Comparison of ENCODE assay signal across 14 cellular contexts in the genomic region with DNA sequence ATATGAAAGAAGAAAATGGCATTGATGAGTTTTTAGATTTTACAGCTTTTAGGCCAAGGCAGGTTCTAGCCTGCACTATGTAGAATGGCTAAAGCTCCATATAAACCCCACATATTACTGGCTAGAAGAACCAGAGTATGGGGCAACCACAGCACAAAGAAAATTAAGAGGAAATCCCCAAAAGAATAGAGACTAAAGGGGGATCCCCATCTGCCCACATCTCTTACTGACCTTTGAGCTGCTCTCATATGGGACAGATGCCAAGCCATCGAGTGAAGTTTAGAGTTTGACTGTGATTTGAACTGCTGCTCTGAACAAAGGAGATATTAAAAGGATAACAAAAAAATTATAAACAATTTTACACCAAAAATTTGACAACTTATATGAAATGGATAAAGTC.
DNase-seq lines count a peak whose midpoint lies in the region; ATAC-seq, FAIRE-seq and TF ChIP-seq lines count a peak whose summit lies in the region.
"Had no signal": no experiment of that assay in that cellular context is flagged by ENCODE, and none has a peak within 500 bp of the region (broad histone marks: within the 10 kb centered on the region; RNA-seq: fewer than 3 reads in every experiment).

No MANE protein-coding gene starts in this region.

- no peaks in the 10 kb centered on the region for H3K36me3 ChIP-seq in HepG2 (replicated peaks in 1 of 2; ENCODE audit: control insufficient read depth in 1 of 2, insufficient read depth in 2 of 2, low read length in 2 of 2)
- H3K36me3 ChIP-seq: SJCRH30 had no signal

- peak; percentile 10 for DNase-seq in HepG2 (ENCODE audit: low spot score)
- no peak for DNase-seq in SHP77 (lab: John Stamatoyannopoulos, UW)
- DNase-seq in WTC11 (ENCODE audit: low spot score): no peak
- no peak for DNase-seq in NCI-H2081 (lab: John Stamatoyannopoulos, UW)
- DNase-seq: activated CD4-positive, alpha-beta T cell treated with anti-CD3 and anti-CD28 coated beads for 4 hours; GM23248; NCI-H524; retina; SJCRH30 had no signal

- in situ Hi-C loops in HepG2 (cut with HindIII; ENCODE audit: extremely low pct_ligation_motif_present, low pct_unique_long_range_greater_than_20kb): no loop called here

- TF ChIP-seq POLR2A in HepG2 (IDR thresholded peaks at IDR 0.05; ENCODE audit: insufficient read depth in 1 of 2, low read depth in 2 of 2, low read length in 2 of 2): no peak

- ATAC-seq in GM18907 (IDR thresholded peaks at IDR 0.05; ENCODE audit: unreplicated experiment): peak; percentile 95
- ATAC-seq in GM21528 (IDR thresholded peaks at IDR 0.05; ENCODE audit: low FRiP score, unreplicated experiment): peak; percentile 73
- peak; percentile 88 for ATAC-seq in HG03095 (IDR thresholded peaks at IDR 0.05; ENCODE audit: unreplicated experiment)
- ATAC-seq in HepG2: no peak
- ATAC-seq in SK-N-SH treated with all-trans-retinoic acid at 6 μM for 48 hours: no peak
- ATAC-seq in WTC11: no peak

- TF ChIP-seq EP300 in HepG2 (IDR thresholded peaks at IDR 0.05; ENCODE audit: low read depth in 2 of 2, low read length in 2 of 2) (no peak), HepG2 (CRISPR knock-in tag; IDR thresholded peaks at IDR 0.05; ENCODE audit: borderline replicate concordance) (no peak)

- no peak for TF ChIP-seq CTCF in HepG2 (CRISPR knock-in tag; IDR thresholded peaks at IDR 0.05)
- no peak for TF ChIP-seq CTCF in WTC11 (IDR thresholded peaks at IDR 0.05)

- no peaks in the 10 kb centered on the region for H3K27me3 ChIP-seq in HepG2 (ENCODE audit: control insufficient read depth in 1 of 2, insufficient read depth in 2 of 2, low read length in 2 of 2)
- H3K27me3 ChIP-seq: SJCRH30 had no signal

- 7% methylated on average over 1 of the region's 1 CpG for WGBS in HepG2 (ENCODE audit: low lambda C conversion rate)

- no peak for FAIRE-seq in HepG2 (lab: Jason Lieb, UNC)

- H3K4me3 Mint-ChIP-seq in WTC11: no peak overlapping the region
- H3K4me3 Mint-ChIP-seq: mesothelial cell of epicardium had no signal

- H3K36me3 Mint-ChIP-seq in WTC11: peaks cover 7% of the 10 kb centered on the region; the same call in 1 of the 2 replicates
- H3K36me3 Mint-ChIP-seq: mesothelial cell of epicardium had no signal

- no peak overlapping the region for H3K4me2 ChIP-seq in HepG2 (ENCODE audit: low read depth, low read length)

- H3K27me3 Mint-ChIP-seq in WTC11 (ENCODE audit: low read depth): no peaks in the 10 kb centered on the region; the same call in 1 of the 2 replicates

- H3K9me3 ChIP-seq in HepG2 (ENCODE audit: low read length): no peaks in the 10 kb centered on the region

- H3K4me1 ChIP-seq in HepG2 (ENCODE audit: insufficient read depth, low read length): no peaks in the 10 kb centered on the region
- H3K4me1 ChIP-seq: SJCRH30 had no signal

- H3K79me2 ChIP-seq in HepG2 (ENCODE audit: insufficient read depth, low read length): no peaks in the 10 kb centered on the region

- H2AFZ ChIP-seq in HepG2 (ENCODE audit: low read length): no peak overlapping the region
- H2AFZ ChIP-seq: GM23248 had no signal

- no peak for TF ChIP-seq RAD21 in HepG2 (CRISPR knock-in tag; IDR thresholded peaks at IDR 0.05)

- H3K9me3 Mint-ChIP-seq in WTC11: peaks cover 8% of the 10 kb centered on the region

- H3K27ac Mint-ChIP-seq in WTC11: no peak overlapping the region
- H3K27ac Mint-ChIP-seq: mesothelial cell of epicardium had no signal

- CTCF ChIA-PET in HepG2 (lab: Yijun Ruan, JAX; ENCODE audit: low intra/inter-chr PET ratio, low total read pairs): no interaction called here
- CTCF ChIA-PET in WTC11 (lab: Charles Lee): interaction anchor here (2.6 kb wide), 1 partner anchor 9 kb away, joined by 35 read pairs; no protein-coding TSS in a partner anchor

- intact Hi-C loops in HepG2 (cut with micrococcal nuclease; ENCODE audit: unreplicated experiment): no loop called here

- no peaks in the 10 kb centered on the region for H3K4me1 Mint-ChIP-seq in WTC11

- BruUV-seq in HepG2 (replicated peaks; lab: Mats Ljungman, UMichigan): no TSS peak

- H3K27ac ChIP-seq in HepG2 (ENCODE audit: extremely low read length, insufficient read depth, low read length): no peak overlapping the region
- H3K27ac ChIP-seq: GM23248, SJCRH30 had no signal

- H4K20me1 ChIP-seq in HepG2 (ENCODE audit: insufficient read depth, low read length): no peaks in the 10 kb centered on the region

- H3K9ac ChIP-seq in HepG2 (ENCODE audit: insufficient read depth, low read depth, low read length): no peak overlapping the region
- H3K9ac ChIP-seq: GM23248 had no signal

- POLR2A ChIA-PET in HepG2 (lab: Yijun Ruan, JAX): no interaction called here
- POLR2A ChIA-PET in WTC11 (lab: Charles Lee): no interaction called here

- no peak overlapping the region for H3K4me3 ChIP-seq in HepG2 (replicated peaks in 1 of 3; ENCODE audit: insufficient read depth in 1 of 3, low read depth in 2 of 3, low read length in 3 of 3)
- H3K4me3 ChIP-seq: GM23248, SJCRH30 had no signal

TF ChIP-seq in HepG2, 621 proteins besides CTCF, POLR2A, EP300 and RAD21 (continues in another document):
- no peak for TF ChIP-seq KAT7 (CRISPR knock-in tag; IDR thresholded peaks at IDR 0.05; ENCODE audit: borderline replicate concordance)

TF ChIP-seq in SK-N-SH treated with all-trans-retinoic acid at 6 μM for 48 hours, 23 proteins besides CTCF, POLR2A, EP300 and RAD21 (continues in another document):
- TF ChIP-seq ZNF70 (CRISPR knock-in tag; IDR thresholded peaks at IDR 0.05): no peak
- TF ChIP-seq TOX (CRISPR knock-in tag; IDR thresholded peaks at IDR 0.05; ENCODE audit: borderline replicate concordance): no peak
- no peak for TF ChIP-seq GLIS3 (CRISPR knock-in tag; IDR thresholded peaks at IDR 0.05)
- TF ChIP-seq PPARA (CRISPR knock-in tag; IDR thresholded peaks at IDR 0.05; ENCODE audit: borderline replicate concordance): no peak
- TF ChIP-seq TSHZ2 (CRISPR knock-in tag; IDR thresholded peaks at IDR 0.05): no peak
- TF ChIP-seq ISL1 (CRISPR knock-in tag; IDR thresholded peaks at IDR 0.05): no peak

TF ChIP-seq in WTC11, 78 proteins besides CTCF, POLR2A, EP300 and RAD21 (continues in another document):
- TF ChIP-seq ZNF396 (CRISPR knock-in tag; IDR thresholded peaks at IDR 0.05; ENCODE audit: borderline replicate concordance) (no peak), IRF2 (CRISPR knock-in tag; IDR thresholded peaks at IDR 0.05; ENCODE audit: borderline replicate concordance, low read depth) (no peak), ETV6 (CRISPR knock-in tag; IDR thresholded peaks at IDR 0.05) (no peak), JAZF1 (CRISPR knock-in tag; IDR thresholded peaks at IDR 0.05) (no peak), CBFB (CRISPR knock-in tag; IDR thresholded peaks at IDR 0.05; ENCODE audit: low read depth) (no peak), ZNF232 (CRISPR knock-in tag; IDR thresholded peaks at IDR 0.05) (no peak), TEAD4 (CRISPR knock-in tag; IDR thresholded peaks at IDR 0.05) (no peak), PREB (CRISPR knock-in tag; IDR thresholded peaks at IDR 0.05; ENCODE audit: borderline replicate concordance) (no peak), RORB (CRISPR knock-in tag; IDR thresholded peaks at IDR 0.05) (no peak), ZNF671 (CRISPR knock-in tag; IDR thresholded peaks at IDR 0.05) (no peak)
- TF ChIP-seq, protein P1, sequence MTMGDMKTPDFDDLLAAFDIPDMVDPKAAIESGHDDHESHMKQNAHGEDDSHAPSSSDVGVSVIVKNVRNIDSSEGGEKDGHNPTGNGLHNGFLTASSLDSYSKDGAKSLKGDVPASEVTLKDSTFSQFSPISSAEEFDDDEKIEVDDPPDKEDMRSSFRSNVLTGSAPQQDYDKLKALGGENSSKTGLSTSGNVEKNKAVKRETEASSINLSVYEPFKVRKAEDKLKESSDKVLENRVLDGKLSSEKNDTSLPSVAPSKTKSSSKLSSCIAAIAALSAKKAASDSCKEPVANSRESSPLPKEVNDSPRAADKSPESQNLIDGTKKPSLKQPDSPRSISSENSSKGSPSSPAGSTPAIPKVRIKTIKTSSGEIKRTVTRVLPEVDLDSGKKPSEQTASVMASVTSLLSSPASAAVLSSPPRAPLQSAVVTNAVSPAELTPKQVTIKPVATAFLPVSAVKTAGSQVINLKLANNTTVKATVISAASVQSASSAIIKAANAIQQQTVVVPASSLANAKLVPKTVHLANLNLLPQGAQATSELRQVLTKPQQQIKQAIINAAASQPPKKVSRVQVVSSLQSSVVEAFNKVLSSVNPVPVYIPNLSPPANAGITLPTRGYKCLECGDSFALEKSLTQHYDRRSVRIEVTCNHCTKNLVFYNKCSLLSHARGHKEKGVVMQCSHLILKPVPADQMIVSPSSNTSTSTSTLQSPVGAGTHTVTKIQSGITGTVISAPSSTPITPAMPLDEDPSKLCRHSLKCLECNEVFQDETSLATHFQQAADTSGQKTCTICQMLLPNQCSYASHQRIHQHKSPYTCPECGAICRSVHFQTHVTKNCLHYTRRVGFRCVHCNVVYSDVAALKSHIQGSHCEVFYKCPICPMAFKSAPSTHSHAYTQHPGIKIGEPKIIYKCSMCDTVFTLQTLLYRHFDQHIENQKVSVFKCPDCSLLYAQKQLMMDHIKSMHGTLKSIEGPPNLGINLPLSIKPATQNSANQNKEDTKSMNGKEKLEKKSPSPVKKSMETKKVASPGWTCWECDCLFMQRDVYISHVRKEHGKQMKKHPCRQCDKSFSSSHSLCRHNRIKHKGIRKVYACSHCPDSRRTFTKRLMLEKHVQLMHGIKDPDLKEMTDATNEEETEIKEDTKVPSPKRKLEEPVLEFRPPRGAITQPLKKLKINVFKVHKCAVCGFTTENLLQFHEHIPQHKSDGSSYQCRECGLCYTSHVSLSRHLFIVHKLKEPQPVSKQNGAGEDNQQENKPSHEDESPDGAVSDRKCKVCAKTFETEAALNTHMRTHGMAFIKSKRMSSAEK (CRISPR knock-in tag; IDR thresholded peaks at IDR 0.05; ENCODE audit: borderline replicate concordance): no peak
- TF ChIP-seq, protein P2, sequence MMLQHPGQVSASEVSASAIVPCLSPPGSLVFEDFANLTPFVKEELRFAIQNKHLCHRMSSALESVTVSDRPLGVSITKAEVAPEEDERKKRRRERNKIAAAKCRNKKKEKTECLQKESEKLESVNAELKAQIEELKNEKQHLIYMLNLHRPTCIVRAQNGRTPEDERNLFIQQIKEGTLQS (CRISPR knock-in tag; conservative IDR thresholded peaks at IDR 0.05): no peak

Comparison
In these comparisons a context has a peak if more than half of its experiments do, and no peak if none do; other contexts are left out.
1. ATAC-seq: peak in GM18907 (single experiment), GM21528 (single experiment) and HG03095 (single experiment); none in HepG2 (single experiment), SK-N-SH treated with all-trans-retinoic acid at 6 μM for 48 hours (single experiment) and WTC11 (single experiment).